Comparison of ENCODE assay signal across 17 cellular contexts in genomic region chr11:116230453-116230852, GRCh38.
"Had no signal": no experiment of that assay in that cellular context is flagged by ENCODE, and none has a peak within 500 bp of the region (broad histone marks: within the 10 kb centered on the region; RNA-seq: fewer than 3 reads in every experiment).

No MANE protein-coding gene starts in this region.

- H3K9me3 ChIP-seq: SK-N-SH had no signal

- DNase-seq: KBM-7; MV-4-11; NCI-H1048; NCI-H1436 treated with DMSO at 0.1 percent for 48 hours; NCI-H1694; NCI-H187 treated with DMSO at 0.1 percent for 48 hours; NCI-H2029 treated with DMSO at 0.1 percent for 48 hours; NCI-H2171 treated with DMSO at 0.1 percent for 48 hours; NCI-H446; NCI-H510A; NCI-H524 treated with DMSO at 0.1 percent for 48 hours; NCI-H748 treated with DMSO at 0.1 percent for 48 hours; NK-92 treated with Interleukin-12 subunit alpha and Interleukin-12 subunit beta, amount 100 ng/mL, for 24 hours; PC-3; SHP77; SK-N-SH had no signal

- H3K27ac ChIP-seq: RWPE1 had no signal
